ENCODE assay signal across 14 cellular contexts in the genomic region with DNA sequence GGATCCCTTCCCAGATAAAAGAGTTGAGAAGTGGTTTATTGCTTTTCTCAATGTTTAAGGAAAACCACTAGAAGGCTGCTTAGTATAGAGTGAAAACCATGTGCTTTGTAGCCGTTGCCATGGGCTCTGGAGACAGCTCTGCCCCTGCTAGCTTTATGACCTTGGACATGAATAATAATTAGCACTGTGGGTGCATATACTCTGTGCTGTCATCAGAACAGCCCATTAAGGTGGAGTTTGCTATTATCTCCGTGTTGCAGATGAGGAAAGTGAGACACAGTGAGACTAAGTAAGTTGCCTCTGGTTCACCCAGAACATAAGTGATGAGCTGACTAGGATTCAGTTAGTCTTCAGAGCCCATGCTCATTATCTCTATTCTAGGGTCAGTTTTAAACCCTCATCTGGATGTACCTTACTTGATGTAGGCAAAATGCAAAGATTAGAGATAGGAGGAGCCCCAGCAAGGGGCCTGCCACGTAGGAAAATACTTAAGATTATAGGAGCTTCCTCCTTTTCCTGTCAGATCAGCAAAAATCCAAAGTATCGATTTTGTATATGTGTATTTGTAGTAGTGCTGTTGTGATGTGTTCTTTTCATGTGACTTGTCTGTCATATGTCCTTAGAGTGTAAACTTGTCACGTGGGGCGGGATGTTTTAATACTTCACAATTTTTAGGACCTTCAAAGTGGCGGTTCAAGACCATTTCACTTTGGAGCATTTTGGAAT.
DNase-seq lines count a peak whose midpoint lies in the region; ATAC-seq and TF ChIP-seq lines count a peak whose summit lies in the region.
"Had no signal": no experiment of that assay in that cellular context is flagged by ENCODE, and none has a peak within 500 bp of the region (broad histone marks: within the 10 kb centered on the region; RNA-seq: fewer than 3 reads in every experiment).

No MANE protein-coding gene starts in this region.

- no peaks in the 10 kb centered on the region for H3K36me3 ChIP-seq in upper lobe of right lung
- H3K36me3 ChIP-seq: HAP-1 had no signal

- H3K27ac Mint-ChIP-seq in stimulated activated effector memory CD8-positive, alpha-beta T cell treated with anti-CD3 and anti-CD28 coated beads, Interleukin-12 subunit alpha, Interleukin-12 subunit beta, amount 100 ng/mL, for 72 hours = peak overlapping the region; percentile 21
- H3K27ac Mint-ChIP-seq: activated CD8-positive, alpha-beta memory T cell treated with anti-CD3 and anti-CD28 coated beads, Interleukin-2, amount 10 ng/mL, durations not matched to agents 7 days and 5 days had no signal

- H3K4me3 ChIP-seq in upper lobe of right lung = no peak overlapping the region
- H3K4me3 ChIP-seq: HAP-1 had no signal

- intact Hi-C loops in upper lobe of right lung (cut with DNase I) = no loop called here

- no peak overlapping the region for H3K4me3 Mint-ChIP-seq in stimulated activated effector memory CD8-positive, alpha-beta T cell treated with anti-CD3 and anti-CD28 coated beads, Interleukin-12 subunit alpha, Interleukin-12 subunit beta, amount 100 ng/mL, for 72 hours
- H3K4me3 Mint-ChIP-seq: activated CD8-positive, alpha-beta memory T cell treated with anti-CD3 and anti-CD28 coated beads, Interleukin-2, amount 10 ng/mL, durations not matched to agents 7 days and 5 days; stimulated activated naive CD8-positive, alpha-beta T cell treated with anti-CD3 and anti-CD28 coated beads, Interleukin-15, amount 100 ng/mL, for 72 hours had no signal

- H3K27ac ChIP-seq in upper lobe of right lung = no peak overlapping the region
- H3K27ac ChIP-seq: foreskin keratinocyte had no signal

- no peak for DNase-seq in stimulated activated effector memory CD8-positive, alpha-beta T cell treated with anti-CD3 and anti-CD28 coated beads, Interleukin-12 subunit alpha, Interleukin-12 subunit beta, amount 100 ng/mL, for 72 hours (ENCODE audit: low spot score in 2 of 2)
- DNase-seq in NCI-H1105 treated with DMSO at 0.1 percent for 48 hours (lab: John Stamatoyannopoulos, UW) (no peak), upper lobe of right lung (no peak)
- DNase-seq: activated CD8-positive, alpha-beta memory T cell treated with anti-CD3 and anti-CD28 coated beads, Interleukin-2, amount 10 ng/mL, durations not matched to agents 7 days and 5 days; foreskin keratinocyte; left colon; NCI-H2029 treated with DMSO at 0.1 percent for 48 hours; stimulated activated CD4-positive, alpha-beta T cell treated with anti-CD3 and anti-CD28 coated beads, Interleukin-1b, Interleukin-23, amount 100 ng/mL, for 48 hours; stimulated activated naive CD8-positive, alpha-beta T cell treated with anti-CD3 and anti-CD28 coated beads, Interleukin-15, amount 100 ng/mL, for 72 hours had no signal

- no peaks in the 10 kb centered on the region for H3K27me3 ChIP-seq in upper lobe of right lung
- H3K27me3 ChIP-seq: foreskin keratinocyte had no signal

- H3K9me3 ChIP-seq in upper lobe of right lung = no peaks in the 10 kb centered on the region
- H3K9me3 ChIP-seq: HAP-1 had no signal

- peak; percentile 31 for ATAC-seq in GM19452 (IDR thresholded peaks at IDR 0.05; ENCODE audit: unreplicated experiment)
- peak; percentile 44 for ATAC-seq in HG02759 (IDR thresholded peaks at IDR 0.05; ENCODE audit: unreplicated experiment)
- peak; percentile 18 for ATAC-seq in HG03571 (IDR thresholded peaks at IDR 0.05; ENCODE audit: unreplicated experiment)
- ATAC-seq in stimulated activated effector memory CD8-positive, alpha-beta T cell treated with anti-CD3 and anti-CD28 coated beads, Interleukin-12 subunit alpha, Interleukin-12 subunit beta, amount 100 ng/mL, for 72 hours = no peak
- ATAC-seq in upper lobe of right lung = no peak
- ATAC-seq in HG03139 (IDR thresholded peaks at IDR 0.05; ENCODE audit: unreplicated experiment) = no peak
- ATAC-seq: activated CD8-positive, alpha-beta memory T cell treated with anti-CD3 and anti-CD28 coated beads, Interleukin-2, amount 10 ng/mL, durations not matched to agents 7 days and 5 days; foreskin keratinocyte; left colon; stimulated activated naive CD8-positive, alpha-beta T cell treated with anti-CD3 and anti-CD28 coated beads, Interleukin-15, amount 100 ng/mL, for 72 hours had no signal

- H3K9me3 Mint-ChIP-seq in stimulated activated effector memory CD8-positive, alpha-beta T cell treated with anti-CD3 and anti-CD28 coated beads, Interleukin-12 subunit alpha, Interleukin-12 subunit beta, amount 100 ng/mL, for 72 hours = no peaks in the 10 kb centered on the region
- H3K9me3 Mint-ChIP-seq: stimulated activated naive CD8-positive, alpha-beta T cell treated with anti-CD3 and anti-CD28 coated beads, Interleukin-15, amount 100 ng/mL, for 72 hours had no signal

- no peaks in the 10 kb centered on the region for H3K4me1 ChIP-seq in upper lobe of right lung

- H3K4me1 Mint-ChIP-seq in stimulated activated effector memory CD8-positive, alpha-beta T cell treated with anti-CD3 and anti-CD28 coated beads, Interleukin-12 subunit alpha, Interleukin-12 subunit beta, amount 100 ng/mL, for 72 hours = peaks cover 29% of the 10 kb centered on the region

- TF ChIP-seq CTCF in upper lobe of right lung (IDR thresholded peaks at IDR 0.05) = no peak

- no peaks in the 10 kb centered on the region for H3K36me3 Mint-ChIP-seq in stimulated activated effector memory CD8-positive, alpha-beta T cell treated with anti-CD3 and anti-CD28 coated beads, Interleukin-12 subunit alpha, Interleukin-12 subunit beta, amount 100 ng/mL, for 72 hours

Comparison
In these comparisons a context has a peak if more than half of its experiments do, and no peak if none do; other contexts are left out.
1. ATAC-seq: peak in GM19452 (single experiment), HG02759 (single experiment) and HG03571 (single experiment); none in stimulated activated effector memory CD8-positive, alpha-beta T cell treated with anti-CD3 and anti-CD28 coated beads, Interleukin-12 subunit alpha, Interleukin-12 subunit beta, amount 100 ng/mL, for 72 hours (single experiment), upper lobe of right lung (single experiment) and HG03139 (single experiment).